In genomic region chr13:40982772-40983171, GRCh38 we compare ENCODE assay signal across 8 cellular contexts. TPM values are rescaled to one million over a fixed set of nuclear protein-coding genes. Genes with fewer than 3 reads are reported as not detected.
A peak's percentile ranks its signal among the peaks of the same experiment; 100 is the strongest.
DNase-seq lines count a peak whose midpoint lies in the region; ATAC-seq and TF ChIP-seq lines count a peak whose summit lies in the region.

No MANE protein-coding gene starts in this region.

- H3K9me3 ChIP-seq in sigmoid colon = no peaks in the 10 kb centered on the region
- no peaks in the 10 kb centered on the region for H3K9me3 ChIP-seq in BE2C

- H3K4me3 ChIP-seq in fibroblast of mammary gland (ENCODE audit: control insufficient read depth, low read depth, low read length) = no peak overlapping the region
- H3K4me3 ChIP-seq in sigmoid colon = peak overlapping the region in 2 of 4 donors; percentile 21 to 27
- no peak overlapping the region for H3K4me3 ChIP-seq in BE2C (ENCODE audit: low read depth, low read length)

- no peaks in the 10 kb centered on the region for H3K9me3 Mint-ChIP-seq in activated CD4-positive, alpha-beta T cell treated with anti-CD3 and anti-CD28 coated beads, Interleukin-2, amount 10 ng/mL, durations not matched to agents 7 days and 5 days

- peaks cover 58% of the 10 kb centered on the region for H3K4me1 Mint-ChIP-seq in activated CD4-positive, alpha-beta T cell treated with anti-CD3 and anti-CD28 coated beads, Interleukin-2, amount 10 ng/mL, durations not matched to agents 7 days and 5 days

- CTCF ChIA-PET in activated CD4-positive, alpha-beta T cell treated with anti-CD3 and anti-CD28 coated beads, Interleukin-2, amount 10 ng/mL, durations not matched to agents 7 days and 5 days (lab: Charles Lee) = interaction anchor here (1.2 kb wide), 1 partner anchor 28 kb away, joined by 3 read pairs; no protein-coding TSS in a partner anchor

- TF ChIP-seq CTCF in fibroblast of mammary gland (conservative IDR thresholded peaks at IDR 0.05; ENCODE audit: control insufficient read depth, insufficient read depth, low read depth, low read length) (no peak), sigmoid colon (IDR thresholded peaks at IDR 0.05) (no peak), BE2C (IDR thresholded peaks at IDR 0.05; ENCODE audit: low read depth, low read length) (no peak)

- ATAC-seq in GM19455 (IDR thresholded peaks at IDR 0.05; ENCODE audit: unreplicated experiment) (peak; percentile 56), HG03571 (IDR thresholded peaks at IDR 0.05; ENCODE audit: unreplicated experiment) (peak; percentile 46)

- H3K27me3 Mint-ChIP-seq in activated CD4-positive, alpha-beta T cell treated with anti-CD3 and anti-CD28 coated beads, Interleukin-2, amount 10 ng/mL, durations not matched to agents 7 days and 5 days = no peaks in the 10 kb centered on the region

- intact Hi-C loops in sigmoid colon (cut with DNase I) = no loop called here

- H3K4me1 ChIP-seq in sigmoid colon (peaks cover 0 to 67% (median 39%) of the 10 kb centered on the region in 4 donors), BE2C (no peaks in the 10 kb centered on the region)

- peaks cover 42% of the 10 kb centered on the region for H3K36me3 Mint-ChIP-seq in activated CD4-positive, alpha-beta T cell treated with anti-CD3 and anti-CD28 coated beads, Interleukin-2, amount 10 ng/mL, durations not matched to agents 7 days and 5 days (ENCODE audit: low read depth)

- peak overlapping the region; percentile 37 to 65 (median 58) for H3K27ac ChIP-seq in sigmoid colon

- DNase-seq in DMS153 (lab: John Stamatoyannopoulos, UW) (peak; percentile 53), fibroblast of mammary gland (ENCODE audit: low read depth) (peak; percentile 51), sigmoid colon (no peak), NCI-H2107 (lab: John Stamatoyannopoulos, UW) (no peak), BE2C (no peak)
- DNase-seq in activated CD4-positive, alpha-beta T cell treated with anti-CD3 and anti-CD28 coated beads, Interleukin-2, amount 10 ng/mL, durations not matched to agents 7 days and 5 days = peak; percentile 80

- peak overlapping the region; percentile 96 for H3K4me3 Mint-ChIP-seq in activated CD4-positive, alpha-beta T cell treated with anti-CD3 and anti-CD28 coated beads, Interleukin-2, amount 10 ng/mL, durations not matched to agents 7 days and 5 days

- no peaks in the 10 kb centered on the region for H3K27me3 ChIP-seq in sigmoid colon
- no peaks in the 10 kb centered on the region for H3K27me3 ChIP-seq in BE2C

- POLR2A ChIA-PET in activated CD4-positive, alpha-beta T cell treated with anti-CD3 and anti-CD28 coated beads, Interleukin-2, amount 10 ng/mL, durations not matched to agents 7 days and 5 days (lab: Charles Lee) = interaction anchor here (1.1 kb wide), 1 partner anchor 35 kb away, joined by 15 read pairs; no protein-coding TSS in a partner anchor

- H3K36me3 ChIP-seq in sigmoid colon = peaks cover 0 to 4% (median 0%) of the 10 kb centered on the region in 4 donors
- no peaks in the 10 kb centered on the region for H3K36me3 ChIP-seq in BE2C

- TF ChIP-seq POLR2A in sigmoid colon (IDR thresholded peaks at IDR 0.05) = peak; percentile 44 to 55

- H3K27ac Mint-ChIP-seq in activated CD4-positive, alpha-beta T cell treated with anti-CD3 and anti-CD28 coated beads, Interleukin-2, amount 10 ng/mL, durations not matched to agents 7 days and 5 days = peak overlapping the region; percentile 89

- TF ChIP-seq EP300 in sigmoid colon (IDR thresholded peaks at IDR 0.05) = peak in 1 of 4 donors; percentile 29

- 6 to 8% methylated on average over 3 of the region's 3 CpGs for WGBS in sigmoid colon, 2 donors

RNA-seq across cellular contexts. Expression of gene ELF1, which starts 36.3 kb away (rescaled TPM):
- total RNA-seq in activated CD4-positive, alpha-beta T cell treated with anti-CD3 and anti-CD28 coated beads, Interleukin-2, amount 10 ng/mL, durations not matched to agents 7 days and 5 days = 100 to 1,000 TPM; 125 to 149 TPM
- 10 to 100 TPM; 47.4 to 68.5 (median 58.0) TPM for total RNA-seq in sigmoid colon
- polyA plus RNA-seq in sigmoid colon = 10 to 100 TPM; 31.8 to 45.3 (median 35.1) TPM
- polyA plus RNA-seq in BE2C (2012; ENCODE audit: insufficient read depth, insufficient read length, low read depth) = 2.7 TPM

Comparison
In these comparisons a context has a peak if more than half of its experiments do, and no peak if none do; other contexts are left out.
1. DNase-seq: peak in DMS153 (single experiment), activated CD4-positive, alpha-beta T cell treated with anti-CD3 and anti-CD28 coated beads, Interleukin-2, amount 10 ng/mL, durations not matched to agents 7 days and 5 days (single experiment) and fibroblast of mammary gland (single experiment); none in sigmoid colon (single experiment), NCI-H2107 (single experiment) and BE2C (single experiment).